1 cellular context compared by ENCODE assay signal in genomic region chr19:7098701-7099596, GRCh38.
TF ChIP-seq lines count a peak whose summit lies in the region.

No MANE protein-coding gene starts in this region.

TF ChIP-seq in H1, 55 proteins besides CTCF, POLR2A, EP300 and RAD21:
- TF ChIP-seq POLR2AphosphoS5 (IDR thresholded peaks at IDR 0.05; ENCODE audit: low read depth, low read length): peak; percentile 52
- no peak for TF ChIP-seq KDM5A (IDR thresholded peaks at IDR 0.05; ENCODE audit: low read length)
- peak; percentile 65; the same call in 1 of the 2 replicates for TF ChIP-seq EGR1 (IDR thresholded peaks at IDR 0.05; ENCODE audit: borderline replicate concordance, low read depth, low read length)
- TF ChIP-seq SP4 (IDR thresholded peaks at IDR 0.05; ENCODE audit: low read length): peak; percentile 95
- peak; percentile 15 for TF ChIP-seq TAF7 (optimal IDR thresholded peaks at IDR 0.05; ENCODE audit: borderline replicate concordance, low read depth, low read length)
- peak; percentile 1 for TF ChIP-seq ASH2L (IDR thresholded peaks at IDR 0.05; ENCODE audit: low read length)
- no peak for TF ChIP-seq CTBP2 (IDR thresholded peaks at IDR 0.05; ENCODE audit: borderline replicate concordance, insufficient read depth, insufficient read length, low read length)
- 0 out of 2 replicates have a peak, but pooled peaks have one; percentile 41 for TF ChIP-seq SP1 (IDR thresholded peaks at IDR 0.05; ENCODE audit: low read depth, low read length)
- no peak for TF ChIP-seq CHD2 (IDR thresholded peaks at IDR 0.05; ENCODE audit: low read length)
- peak; percentile 77 for TF ChIP-seq E2F6 (IDR thresholded peaks at IDR 0.05)
- peak; percentile 48 for TF ChIP-seq TBP (IDR thresholded peaks at IDR 0.05; ENCODE audit: low read depth, low read length)
- TF ChIP-seq TAF1 (IDR thresholded peaks at IDR 0.05; ENCODE audit: low read depth, low read length): peak; percentile 58; the same call in 1 of the 2 replicates
- peak; percentile 59 for TF ChIP-seq MAX (IDR thresholded peaks at IDR 0.05)
- TF ChIP-seq YY1 (IDR thresholded peaks at IDR 0.05; ENCODE audit: low read depth, low read length): peak; percentile 60; the same call in 1 of the 2 replicates
- peak; percentile 76 for TF ChIP-seq PHF8 (conservative IDR thresholded peaks at IDR 0.05; ENCODE audit: low read depth, low read length)
- peak; percentile 94 for TF ChIP-seq KDM4A (IDR thresholded peaks at IDR 0.05; ENCODE audit: low read depth, low read length, severe bottlenecking)
